1 cellular context compared by ENCODE assay signal in genomic region chr1:218482683-218483082, GRCh38.
TF ChIP-seq lines count a peak whose summit lies in the region.

No MANE protein-coding gene starts in this region.

TF ChIP-seq in H1, 55 proteins besides CTCF, POLR2A, EP300 and RAD21:
- TF ChIP-seq E2F6 (IDR thresholded peaks at IDR 0.05) (no peak), JUN (IDR thresholded peaks at IDR 0.05; ENCODE audit: low read depth, low read length) (no peak), SP2 (IDR thresholded peaks at IDR 0.05; ENCODE audit: low read length) (no peak), CHD2 (IDR thresholded peaks at IDR 0.05; ENCODE audit: low read length) (no peak), CHD1 (IDR thresholded peaks at IDR 0.05; ENCODE audit: low read depth, low read length) (no peak), EGR1 (IDR thresholded peaks at IDR 0.05; ENCODE audit: borderline replicate concordance, low read depth, low read length) (no peak), PHF8 (conservative IDR thresholded peaks at IDR 0.05; ENCODE audit: low read depth, low read length) (no peak), TEAD4 (IDR thresholded peaks at IDR 0.05; ENCODE audit: low read depth, low read length) (no peak), POU5F1 (IDR thresholded peaks at IDR 0.05; ENCODE audit: low read depth, low read length) (no peak), HDAC6 (IDR thresholded peaks at IDR 0.05; ENCODE audit: low read depth, low read length) (no peak), HDAC2 (IDR thresholded peaks at IDR 0.05; ENCODE audit: borderline replicate concordance in 1 of 2, low read depth in 2 of 2, low read length in 2 of 2) (no peak), MAX (IDR thresholded peaks at IDR 0.05) (no peak), MAFK (IDR thresholded peaks at IDR 0.05; ENCODE audit: low read depth, low read length) (no peak), TCF12 (IDR thresholded peaks at IDR 0.05; ENCODE audit: low read depth, low read length) (no peak)
TF ChIP-seq in H1: peak in this region for 0.
